ENCODE assay signal across 22 cellular contexts in genomic region chr12:127257366-127257935, GRCh38.
DNase-seq lines count a peak whose midpoint lies in the region; ATAC-seq and TF ChIP-seq lines count a peak whose summit lies in the region.
"Had no signal": no experiment of that assay in that cellular context is flagged by ENCODE, and none has a peak within 500 bp of the region (broad histone marks: within the 10 kb centered on the region; RNA-seq: fewer than 3 reads in every experiment).

No MANE protein-coding gene starts in this region.

- ATAC-seq in GM19023 (IDR thresholded peaks at IDR 0.05; ENCODE audit: unreplicated experiment) (no peak), WTC11 (no peak), heart right ventricle (no peak)
- ATAC-seq: activated naive CD4-positive, alpha-beta T cell treated with anti-CD3 and anti-CD28 coated beads, Interleukin-2, amount 50 U/mL, for 72 hours had no signal

- 54% methylated on average over 5 of the region's 5 CpGs for WGBS in mammary epithelial cell (ENCODE audit: low coverage, missing lambda C conversion rate)
- 59 to 67% methylated on average over 5 of the region's 5 CpGs for WGBS in heart right ventricle, 2 donors

- POLR2A ChIA-PET in WTC11 (lab: Charles Lee): no interaction called here

- H3K27ac ChIP-seq in mammary epithelial cell (ENCODE audit: insufficient read depth, low read depth, low read length) (peak overlapping the region; percentile 35), tibial artery (no peak overlapping the region), heart right ventricle (no peak overlapping the region)
- H3K27ac ChIP-seq: right atrium auricular region, RWPE1, uterus had no signal

- intact Hi-C loops in mammary epithelial cell (cut with micrococcal nuclease) (no loop called here), tibial artery (cut with DNase I; ENCODE audit: low total_unique reads) (no loop called here), heart right ventricle (cut with DNase I) (no loop called here)

- no peak overlapping the region for H3K4me2 ChIP-seq in mammary epithelial cell (ENCODE audit: insufficient read depth, low read depth, low read length)

- CTCF ChIA-PET in mammary epithelial cell (lab: Charles Lee; ENCODE audit: low non-redundant PET): no interaction called here
- CTCF ChIA-PET in WTC11 (lab: Charles Lee): no interaction called here

- DNase-seq in AG10803 (ENCODE audit: low read depth) (peak; percentile 50), M059J (ENCODE audit: low read depth) (peak; percentile 69), mammary epithelial cell (peak; percentile 31), iris pigment epithelial cell (ENCODE audit: low read depth) (peak; percentile 43), tibial artery (no peak), WTC11 (ENCODE audit: low spot score) (no peak), heart right ventricle (no peak)
- DNase-seq: CD4-positive, CD25-positive, alpha-beta regulatory T cell; cortex of kidney; foreskin melanocyte; Karpas-422; kidney; NCI-H1092 treated with DMSO at 0.1 percent for 48 hours; NCI-H2029 treated with DMSO at 0.1 percent for 48 hours; NCI-H446; NK-92 treated with Interleukin-12 subunit alpha and Interleukin-12 subunit beta, amount 100 ng/mL, for 24 hours; nucleus accumbens; uterus had no signal

- no peaks in the 10 kb centered on the region for H3K27me3 ChIP-seq in mammary epithelial cell (ENCODE audit: insufficient read depth, low read length)
- H3K27me3 ChIP-seq in tibial artery: no peaks in the 10 kb centered on the region
- H3K27me3 ChIP-seq in heart right ventricle: peaks cover 0 to 28% (median 0%) of the 10 kb centered on the region in 7 donors
- H3K27me3 ChIP-seq: right atrium auricular region, uterus had no signal

- H3K36me3 Mint-ChIP-seq in WTC11: peaks cover 58% of the 10 kb centered on the region
- H3K36me3 Mint-ChIP-seq: activated naive CD4-positive, alpha-beta T cell treated with anti-CD3 and anti-CD28 coated beads, Interleukin-2, amount 50 U/mL, for 72 hours; CD4-positive, CD25-positive, alpha-beta regulatory T cell had no signal

- H3K36me3 ChIP-seq in mammary epithelial cell (ENCODE audit: insufficient read depth, low read length): no peaks in the 10 kb centered on the region
- no peaks in the 10 kb centered on the region for H3K36me3 ChIP-seq in tibial artery
- H3K36me3 ChIP-seq in heart right ventricle: no peaks in the 10 kb centered on the region
- H3K36me3 ChIP-seq: right atrium auricular region, uterus had no signal

- H3K4me3 ChIP-seq in AG10803 (ENCODE audit: low read length) (no peak overlapping the region), mammary epithelial cell (replicated peaks in 1 of 3; ENCODE audit: insufficient read depth in 1 of 3, low read depth in 2 of 3, low read length in 3 of 3) (no peak overlapping the region), tibial artery (no peak overlapping the region), heart right ventricle (no peak overlapping the region)
- H3K4me3 ChIP-seq: right atrium auricular region, uterus had no signal

- H3K79me2 ChIP-seq in mammary epithelial cell (ENCODE audit: insufficient read depth, low read length): no peaks in the 10 kb centered on the region

- H3K4me1 ChIP-seq in mammary epithelial cell (ENCODE audit: insufficient read depth, low read length) (peaks cover 11% of the 10 kb centered on the region), tibial artery (no peaks in the 10 kb centered on the region), heart right ventricle (no peaks in the 10 kb centered on the region)
- H3K4me1 ChIP-seq: right atrium auricular region, uterus had no signal

- no peaks in the 10 kb centered on the region for H3K4me1 Mint-ChIP-seq in WTC11
- H3K4me1 Mint-ChIP-seq: CD4-positive, CD25-positive, alpha-beta regulatory T cell had no signal

- peaks cover 84% of the 10 kb centered on the region for H3K9me3 Mint-ChIP-seq in WTC11
- H3K9me3 Mint-ChIP-seq: activated naive CD4-positive, alpha-beta T cell treated with anti-CD3 and anti-CD28 coated beads, Interleukin-2, amount 50 U/mL, for 72 hours had no signal

- no peaks in the 10 kb centered on the region for H4K20me1 ChIP-seq in mammary epithelial cell (ENCODE audit: insufficient read depth, low read length)

- in situ Hi-C loops in mammary epithelial cell (cut with MboI; ENCODE audit: low sequenced_read_pairs in 2 of 2): no loop called here

- H2AFZ ChIP-seq in mammary epithelial cell (ENCODE audit: low read depth, low read length): peak overlapping the region; percentile 36

- peaks cover 5% of the 10 kb centered on the region for H3K27me3 Mint-ChIP-seq in WTC11 (ENCODE audit: low read depth)
- H3K27me3 Mint-ChIP-seq: CD4-positive, CD25-positive, alpha-beta regulatory T cell had no signal

- no TSS peak for BruUV-seq in mammary epithelial cell (replicated peaks; lab: Mats Ljungman, UMichigan)

- TF ChIP-seq CTCF in AG10803 (conservative IDR thresholded peaks at IDR 0.05; ENCODE audit: low read length) (no peak), mammary epithelial cell (conservative IDR thresholded peaks at IDR 0.05 in 1 of 2, IDR thresholded peaks at IDR 0.05 in 1 of 2; ENCODE audit: extremely low read depth in 1 of 2, insufficient read depth in 1 of 2, low read depth in 1 of 2, low read length in 2 of 2) (no peak), tibial artery (IDR thresholded peaks at IDR 0.05) (no peak), WTC11 (IDR thresholded peaks at IDR 0.05) (no peak), heart right ventricle (IDR thresholded peaks at IDR 0.05) (no peak)

- no peak overlapping the region for H3K27ac Mint-ChIP-seq in WTC11
- H3K27ac Mint-ChIP-seq: activated naive CD4-positive, alpha-beta T cell treated with anti-CD3 and anti-CD28 coated beads, Interleukin-2, amount 50 U/mL, for 72 hours; CD4-positive, CD25-positive, alpha-beta regulatory T cell had no signal

- H3K9ac ChIP-seq in mammary epithelial cell (ENCODE audit: insufficient read depth, low read length): no peak overlapping the region

- dilution Hi-C loops in mammary epithelial cell (cut with HindIII; ENCODE audit: low sequenced_read_pairs): no loop called here

- H3K4me3 Mint-ChIP-seq in WTC11: no peak overlapping the region
- H3K4me3 Mint-ChIP-seq: CD4-positive, CD25-positive, alpha-beta regulatory T cell had no signal

- H3K9me3 ChIP-seq in mammary epithelial cell (replicated peaks; ENCODE audit: insufficient read depth, low read length) (peaks cover 4% of the 10 kb centered on the region), tibial artery (no peaks in the 10 kb centered on the region), heart right ventricle (no peaks in the 10 kb centered on the region)
- H3K9me3 ChIP-seq: right atrium auricular region, uterus had no signal

TF ChIP-seq in WTC11, 78 proteins besides CTCF, POLR2A, EP300 and RAD21:
- TF ChIP-seq ZNF532 (CRISPR knock-in tag; IDR thresholded peaks at IDR 0.05; ENCODE audit: borderline replicate concordance) (no peak), ERG (CRISPR knock-in tag; IDR thresholded peaks at IDR 0.05) (no peak), MYBL2 (CRISPR knock-in tag; IDR thresholded peaks at IDR 0.05) (no peak), SOX15 (CRISPR knock-in tag; IDR thresholded peaks at IDR 0.05) (no peak), JUN (CRISPR knock-in tag; IDR thresholded peaks at IDR 0.05) (no peak)
TF ChIP-seq in WTC11: peak in this region for 0.

Comparison
In these comparisons a context has a peak if more than half of its experiments do, and no peak if none do; other contexts are left out.
1. DNase-seq: peak in AG10803 (single experiment), M059J (single experiment), mammary epithelial cell (single experiment) and iris pigment epithelial cell (single experiment); none in tibial artery (0 of 2), WTC11 (single experiment) and heart right ventricle (0 of 2).